In genomic region chr15:29933043-29933442, GRCh38 we compare ENCODE assay signal across 25 cellular contexts.
"Had no signal": no experiment of that assay in that cellular context is flagged by ENCODE, and none has a peak within 500 bp of the region (broad histone marks: within the 10 kb centered on the region; RNA-seq: fewer than 3 reads in every experiment).

No MANE protein-coding gene starts in this region.

- DNase-seq: activated B cell treated with CpG ODN at 0.5 μM for 24 hours; activated CD4-positive, alpha-beta T cell treated with anti-CD3 and anti-CD28 coated beads for 1 hour; activated CD4-positive, alpha-beta T cell treated with anti-CD3 and anti-CD28 coated beads, Interleukin-2, amount 10 ng/mL, durations not matched to agents 24 days and 14 days; activated CD4-positive, alpha-beta T cell treated with anti-CD3 and anti-CD28 coated beads, Interleukin-2, amount 50 U/mL, for 48 hours; activated CD8-positive, alpha-beta memory T cell treated with anti-CD3 and anti-CD28 coated beads, Interleukin-2, amount 10 ng/mL, durations not matched to agents 7 days and 5 days; activated effector memory CD4-positive, alpha-beta T cell treated with Interleukin-2 at 50 U/mL for 16 hours; activated naive CD4-positive, alpha-beta T cell; activated T-cell treated with anti-CD3 and anti-CD28 coated beads, Interleukin-2, amount 50 U/mL, for 24 hours; amniotic stem cell; cerebellar nuclear complex; Kasumi-1; KBM-7; NCI-H1048; NCI-H146; NCI-H1930; NCI-H2171; NCI-H226; NCI-H526; NCI-H774; Peyer's patch; SHP77; T-helper 17 cell; T-helper 9 cell had no signal

- ATAC-seq: activated CD8-positive, alpha-beta memory T cell treated with anti-CD3 and anti-CD28 coated beads, Interleukin-2, amount 10 ng/mL, durations not matched to agents 7 days and 5 days; T-helper 17 cell had no signal

- H3K4me1 ChIP-seq: ascending aorta, Peyer's patch had no signal

- H3K36me3 ChIP-seq: ascending aorta, Peyer's patch had no signal

- H3K9me3 ChIP-seq: ascending aorta, Peyer's patch had no signal

- H3K27ac ChIP-seq: ascending aorta, RWPE1 had no signal

- H3K27me3 ChIP-seq: ascending aorta, Peyer's patch had no signal

- H3K4me3 ChIP-seq: ascending aorta, Peyer's patch had no signal
